Comparison of ENCODE assay signal across 16 cellular contexts in genomic region chr7:101972627-101973026, GRCh38.
"Had no signal": no experiment of that assay in that cellular context is flagged by ENCODE, and none has a peak within 500 bp of the region (broad histone marks: within the 10 kb centered on the region; RNA-seq: fewer than 3 reads in every experiment).

No MANE protein-coding gene starts in this region.

- H3K27me3 ChIP-seq: brain microvascular endothelial cell, pancreas, transverse colon had no signal

- H3K27me3 Mint-ChIP-seq: activated naive CD8-positive, alpha-beta T cell treated with anti-CD3 and anti-CD28 coated beads, Interleukin-2, amount 10 ng/mL, durations not matched to agents 7 days and 5 days had no signal

- H3K9me3 Mint-ChIP-seq: activated naive CD8-positive, alpha-beta T cell treated with anti-CD3 and anti-CD28 coated beads, Interleukin-2, amount 10 ng/mL, durations not matched to agents 7 days and 5 days had no signal

- H3K4me3 ChIP-seq: lung, pancreas, transverse colon had no signal

- ATAC-seq: pancreas; stimulated activated naive CD8-positive, alpha-beta T cell treated with anti-CD3 and anti-CD28 coated beads, Interleukin-15, Interleukin-2, amounts not matched to agents 100 U/mL and 50 U/mL, for 24 hours had no signal

- H3K36me3 Mint-ChIP-seq: activated naive CD8-positive, alpha-beta T cell treated with anti-CD3 and anti-CD28 coated beads, Interleukin-2, amount 10 ng/mL, durations not matched to agents 7 days and 5 days had no signal

- H3K36me3 ChIP-seq: brain microvascular endothelial cell, pancreas, transverse colon had no signal

- H3K27ac ChIP-seq: brain microvascular endothelial cell, pancreas, transverse colon had no signal

- DNase-seq: activated naive CD4-positive, alpha-beta T cell; activated naive CD8-positive, alpha-beta T cell treated with anti-CD3 and anti-CD28 coated beads, Interleukin-2, amount 10 ng/mL, durations not matched to agents 7 days and 5 days; activated T-cell treated with anti-CD3 and anti-CD28 coated beads for 4 hours; brain microvascular endothelial cell; cerebellar nuclear complex; effector CD8-positive, alpha-beta T cell; midbrain; pancreas; retina; small intestine; stimulated activated CD4-positive, alpha-beta T cell treated with anti-CD3 and anti-CD28 coated beads, Interleukin-4, amount 100 ng/mL, for 4 hours; stimulated activated CD8-positive, alpha-beta memory T cell treated with anti-CD3 and anti-CD28 coated beads, Interleukin-4, amount 100 ng/mL, for 48 hours; stimulated activated naive CD8-positive, alpha-beta T cell treated with anti-CD3 and anti-CD28 coated beads, Interleukin-15, Interleukin-2, amounts not matched to agents 100 U/mL and 50 U/mL, for 24 hours; T-helper 2 cell; transverse colon had no signal

- H3K4me3 Mint-ChIP-seq: activated naive CD8-positive, alpha-beta T cell treated with anti-CD3 and anti-CD28 coated beads, Interleukin-2, amount 10 ng/mL, durations not matched to agents 7 days and 5 days had no signal

- H3K27ac Mint-ChIP-seq: activated naive CD8-positive, alpha-beta T cell treated with anti-CD3 and anti-CD28 coated beads, Interleukin-2, amount 10 ng/mL, durations not matched to agents 7 days and 5 days had no signal

- H3K4me1 Mint-ChIP-seq: activated naive CD8-positive, alpha-beta T cell treated with anti-CD3 and anti-CD28 coated beads, Interleukin-2, amount 10 ng/mL, durations not matched to agents 7 days and 5 days had no signal

- H3K9me3 ChIP-seq: pancreas, transverse colon had no signal
